Comparison of ENCODE assay signal across 1 cellular context in the genomic region with DNA sequence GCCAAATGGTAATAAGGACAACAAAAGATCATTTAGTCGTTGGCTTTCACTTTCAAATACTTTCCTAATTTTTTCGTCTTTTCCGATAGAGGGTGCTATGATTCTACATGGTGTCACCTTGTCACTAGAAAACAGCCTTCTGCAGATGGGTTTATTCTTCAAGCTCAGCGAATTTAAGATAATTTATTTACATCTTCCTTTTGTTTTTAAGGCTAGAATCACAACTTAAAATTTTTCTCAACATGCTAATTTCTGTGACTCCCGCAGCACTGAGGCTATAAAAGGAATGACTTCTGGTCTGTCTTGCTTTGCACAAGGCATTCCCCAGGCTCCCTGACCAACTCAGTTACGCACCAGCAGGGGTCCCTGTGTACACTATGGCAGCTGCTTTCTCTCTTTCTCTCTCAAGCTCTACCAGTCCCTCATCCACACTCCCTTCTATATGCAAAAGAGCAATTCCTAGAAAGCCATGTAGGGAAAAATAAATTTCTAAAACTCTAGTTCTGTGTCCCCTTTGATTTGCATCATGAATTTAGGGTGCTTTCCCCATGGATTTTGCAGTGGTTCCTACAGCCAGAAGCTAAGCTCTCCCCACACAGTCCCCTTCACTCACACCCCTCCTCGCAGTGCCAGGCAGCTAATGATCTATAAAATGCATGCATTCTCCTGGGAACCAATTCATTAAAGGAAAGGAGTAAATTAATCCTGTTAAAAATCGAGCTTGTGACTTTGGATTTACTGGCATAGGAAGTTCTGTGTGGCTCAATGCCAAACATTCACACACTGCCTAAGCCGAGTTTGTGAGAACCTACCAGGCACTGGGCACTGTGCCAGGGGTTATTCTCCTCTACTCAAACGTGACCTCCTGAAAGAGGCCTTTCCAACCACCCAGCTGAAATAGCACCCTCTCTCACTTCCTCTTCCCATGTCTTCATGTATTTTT.
A peak's percentile ranks its signal among the peaks of the same experiment; 100 is the strongest.
TF ChIP-seq lines count a peak whose summit lies in the region.

No MANE protein-coding gene starts in this region.

TF ChIP-seq in HepG2, 621 proteins besides CTCF, POLR2A, EP300 and RAD21 (continued from another document and continues in another):
- TF ChIP-seq, protein P1, sequence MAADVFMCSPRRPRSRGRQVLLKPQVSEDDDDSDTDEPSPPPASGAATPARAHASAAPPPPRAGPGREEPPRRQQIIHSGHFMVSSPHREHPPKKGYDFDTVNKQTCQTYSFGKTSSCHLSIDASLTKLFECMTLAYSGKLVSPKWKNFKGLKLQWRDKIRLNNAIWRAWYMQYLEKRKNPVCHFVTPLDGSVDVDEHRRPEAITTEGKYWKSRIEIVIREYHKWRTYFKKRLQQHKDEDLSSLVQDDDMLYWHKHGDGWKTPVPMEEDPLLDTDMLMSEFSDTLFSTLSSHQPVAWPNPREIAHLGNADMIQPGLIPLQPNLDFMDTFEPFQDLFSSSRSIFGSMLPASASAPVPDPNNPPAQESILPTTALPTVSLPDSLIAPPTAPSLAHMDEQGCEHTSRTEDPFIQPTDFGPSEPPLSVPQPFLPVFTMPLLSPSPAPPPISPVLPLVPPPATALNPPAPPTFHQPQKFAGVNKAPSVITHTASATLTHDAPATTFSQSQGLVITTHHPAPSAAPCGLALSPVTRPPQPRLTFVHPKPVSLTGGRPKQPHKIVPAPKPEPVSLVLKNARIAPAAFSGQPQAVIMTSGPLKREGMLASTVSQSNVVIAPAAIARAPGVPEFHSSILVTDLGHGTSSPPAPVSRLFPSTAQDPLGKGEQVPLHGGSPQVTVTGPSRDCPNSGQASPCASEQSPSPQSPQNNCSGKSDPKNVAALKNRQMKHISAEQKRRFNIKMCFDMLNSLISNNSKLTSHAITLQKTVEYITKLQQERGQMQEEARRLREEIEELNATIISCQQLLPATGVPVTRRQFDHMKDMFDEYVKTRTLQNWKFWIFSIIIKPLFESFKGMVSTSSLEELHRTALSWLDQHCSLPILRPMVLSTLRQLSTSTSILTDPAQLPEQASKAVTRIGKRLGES (CRISPR knock-in tag; IDR thresholded peaks at IDR 0.05; ENCODE audit: borderline replicate concordance): no peak
- TF ChIP-seq BHLHE40 (IDR thresholded peaks at IDR 0.05; ENCODE audit: low read length): peak; percentile 73
- no peak for TF ChIP-seq STAT5B (CRISPR knock-in tag; IDR thresholded peaks at IDR 0.05)
- TF ChIP-seq NBN (conservative IDR thresholded peaks at IDR 0.05): no peak
- TF ChIP-seq, protein P2, sequence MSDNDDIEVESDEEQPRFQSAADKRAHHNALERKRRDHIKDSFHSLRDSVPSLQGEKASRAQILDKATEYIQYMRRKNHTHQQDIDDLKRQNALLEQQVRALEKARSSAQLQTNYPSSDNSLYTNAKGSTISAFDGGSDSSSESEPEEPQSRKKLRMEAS (IDR thresholded peaks at IDR 0.05): no peak
- peak; percentile 55; the same call in 1 of the 2 replicates for TF ChIP-seq ZNF614 (CRISPR knock-in tag; IDR thresholded peaks at IDR 0.05; ENCODE audit: borderline replicate concordance)
- TF ChIP-seq ZFP82 (CRISPR knock-in tag; IDR thresholded peaks at IDR 0.05; ENCODE audit: borderline replicate concordance): no peak
- TF ChIP-seq, protein P3, sequence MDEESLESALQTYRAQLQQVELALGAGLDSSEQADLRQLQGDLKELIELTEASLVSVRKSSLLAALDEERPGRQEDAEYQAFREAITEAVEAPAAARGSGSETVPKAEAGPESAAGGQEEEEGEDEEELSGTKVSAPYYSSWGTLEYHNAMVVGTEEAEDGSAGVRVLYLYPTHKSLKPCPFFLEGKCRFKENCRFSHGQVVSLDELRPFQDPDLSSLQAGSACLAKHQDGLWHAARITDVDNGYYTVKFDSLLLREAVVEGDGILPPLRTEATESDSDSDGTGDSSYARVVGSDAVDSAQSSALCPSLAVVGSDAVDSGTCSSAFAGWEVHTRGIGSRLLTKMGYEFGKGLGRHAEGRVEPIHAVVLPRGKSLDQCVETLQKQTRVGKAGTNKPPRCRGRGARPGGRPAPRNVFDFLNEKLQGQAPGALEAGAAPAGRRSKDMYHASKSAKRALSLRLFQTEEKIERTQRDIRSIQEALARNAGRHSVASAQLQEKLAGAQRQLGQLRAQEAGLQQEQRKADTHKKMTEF (CRISPR knock-in tag; IDR thresholded peaks at IDR 0.05): peak; percentile 77
- TF ChIP-seq ZFP1 (CRISPR knock-in tag; IDR thresholded peaks at IDR 0.05): peak; percentile 99
- TF ChIP-seq ZFY (CRISPR knock-in tag; IDR thresholded peaks at IDR 0.05): no peak
- no peak for TF ChIP-seq MLLT10 (CRISPR knock-in tag; IDR thresholded peaks at IDR 0.05)
- TF ChIP-seq NFIB (CRISPR knock-in tag; IDR thresholded peaks at IDR 0.05; ENCODE audit: borderline replicate concordance): no peak
- no peak for TF ChIP-seq CENPT (CRISPR knock-in tag; IDR thresholded peaks at IDR 0.05; ENCODE audit: low read depth)
- TF ChIP-seq RFXANK (CRISPR knock-in tag; IDR thresholded peaks at IDR 0.05): no peak
- TF ChIP-seq, protein P4, sequence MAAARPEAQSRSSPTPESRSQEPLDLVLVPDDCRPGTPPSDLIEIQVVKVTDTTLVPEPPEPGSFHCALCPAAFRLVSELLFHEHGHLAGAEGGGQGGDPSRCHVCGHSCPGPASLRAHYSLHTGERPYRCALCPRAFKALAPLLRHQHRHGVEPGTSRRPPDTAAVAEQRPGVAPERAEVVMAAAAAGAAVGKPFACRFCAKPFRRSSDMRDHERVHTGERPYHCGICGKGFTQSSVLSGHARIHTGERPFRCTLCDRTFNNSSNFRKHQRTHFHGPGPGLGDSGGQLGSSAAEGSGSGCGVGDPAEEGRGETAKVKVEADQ (CRISPR knock-in tag; IDR thresholded peaks at IDR 0.05; ENCODE audit: borderline replicate concordance): peak; percentile 37; the same call in 1 of the 2 replicates
- TF ChIP-seq, protein P5, sequence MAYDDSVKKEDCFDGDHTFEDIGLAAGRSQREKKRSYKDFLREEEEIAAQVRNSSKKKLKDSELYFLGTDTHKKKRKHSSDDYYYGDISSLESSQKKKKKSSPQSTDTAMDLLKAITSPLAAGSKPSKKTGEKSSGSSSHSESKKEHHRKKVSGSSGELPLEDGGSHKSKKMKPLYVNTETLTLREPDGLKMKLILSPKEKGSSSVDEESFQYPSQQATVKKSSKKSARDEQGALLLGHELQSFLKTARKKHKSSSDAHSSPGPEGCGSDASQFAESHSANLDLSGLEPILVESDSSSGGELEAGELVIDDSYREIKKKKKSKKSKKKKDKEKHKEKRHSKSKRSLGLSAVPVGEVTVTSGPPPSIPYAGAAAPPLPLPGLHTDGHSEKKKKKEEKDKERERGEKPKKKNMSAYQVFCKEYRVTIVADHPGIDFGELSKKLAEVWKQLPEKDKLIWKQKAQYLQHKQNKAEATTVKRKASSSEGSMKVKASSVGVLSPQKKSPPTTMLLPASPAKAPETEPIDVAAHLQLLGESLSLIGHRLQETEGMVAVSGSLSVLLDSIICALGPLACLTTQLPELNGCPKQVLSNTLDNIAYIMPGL (CRISPR knock-in tag; IDR thresholded peaks at IDR 0.05; ENCODE audit: borderline replicate concordance in 1 of 2, low read depth in 1 of 2): peak; percentile 87 to 94
- TF ChIP-seq RFX3 (CRISPR knock-in tag; IDR thresholded peaks at IDR 0.05): no peak
- TF ChIP-seq, protein P6, sequence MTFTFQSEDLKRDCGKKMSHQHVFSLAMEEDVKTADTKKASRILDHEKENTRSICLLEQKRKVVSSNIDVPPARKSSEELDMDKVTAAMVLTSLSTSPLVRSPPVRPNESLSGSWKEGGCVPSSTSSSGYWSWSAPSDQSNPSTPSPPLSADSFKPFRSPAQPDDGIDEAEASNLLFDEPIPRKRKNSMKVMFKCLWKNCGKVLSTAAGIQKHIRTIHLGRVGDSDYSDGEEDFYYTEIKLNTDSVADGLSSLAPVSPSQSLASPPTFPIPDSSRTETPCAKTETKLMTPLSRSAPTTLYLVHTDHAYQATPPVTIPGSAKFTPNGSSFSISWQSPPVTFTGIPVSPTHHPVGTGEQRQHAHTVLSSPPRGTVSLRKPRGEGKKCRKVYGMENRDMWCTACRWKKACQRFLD (CRISPR knock-in tag; IDR thresholded peaks at IDR 0.05; ENCODE audit: borderline replicate concordance): no peak; the same call in 1 of the 2 replicates
- peak; percentile 70 for TF ChIP-seq ZMAT3 (CRISPR knock-in tag; conservative IDR thresholded peaks at IDR 0.05)
- no peak for TF ChIP-seq TAF15 (IDR thresholded peaks at IDR 0.05; ENCODE audit: low read depth, low read length, poor library complexity, severe bottlenecking)
- TF ChIP-seq, protein P7, sequence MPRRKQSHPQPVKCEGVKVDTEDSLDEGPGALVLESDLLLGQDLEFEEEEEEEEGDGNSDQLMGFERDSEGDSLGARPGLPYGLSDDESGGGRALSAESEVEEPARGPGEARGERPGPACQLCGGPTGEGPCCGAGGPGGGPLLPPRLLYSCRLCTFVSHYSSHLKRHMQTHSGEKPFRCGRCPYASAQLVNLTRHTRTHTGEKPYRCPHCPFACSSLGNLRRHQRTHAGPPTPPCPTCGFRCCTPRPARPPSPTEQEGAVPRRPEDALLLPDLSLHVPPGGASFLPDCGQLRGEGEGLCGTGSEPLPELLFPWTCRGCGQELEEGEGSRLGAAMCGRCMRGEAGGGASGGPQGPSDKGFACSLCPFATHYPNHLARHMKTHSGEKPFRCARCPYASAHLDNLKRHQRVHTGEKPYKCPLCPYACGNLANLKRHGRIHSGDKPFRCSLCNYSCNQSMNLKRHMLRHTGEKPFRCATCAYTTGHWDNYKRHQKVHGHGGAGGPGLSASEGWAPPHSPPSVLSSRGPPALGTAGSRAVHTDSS (CRISPR knock-in tag; conservative IDR thresholded peaks at IDR 0.05): no peak
- TF ChIP-seq PRPF4 (IDR thresholded peaks at IDR 0.05; ENCODE audit: low read depth, low read length, poor library complexity, severe bottlenecking): no peak
- TF ChIP-seq, protein P8, sequence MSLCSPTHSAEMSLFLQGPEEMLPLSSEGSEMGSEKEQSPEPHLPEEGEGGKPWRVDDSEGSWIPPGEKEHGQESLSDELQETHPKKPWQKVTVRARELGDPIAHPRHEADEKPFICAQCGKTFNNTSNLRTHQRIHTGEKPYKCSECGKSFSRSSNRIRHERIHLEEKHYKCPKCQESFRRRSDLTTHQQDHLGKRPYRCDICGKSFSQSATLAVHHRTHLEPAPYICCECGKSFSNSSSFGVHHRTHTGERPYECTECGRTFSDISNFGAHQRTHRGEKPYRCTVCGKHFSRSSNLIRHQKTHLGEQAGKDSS (CRISPR knock-in tag; IDR thresholded peaks at IDR 0.05; ENCODE audit: borderline replicate concordance, low read depth): peak; percentile 43; the same call in 1 of the 2 replicates
- TF ChIP-seq GATAD2A (CRISPR knock-in tag; IDR thresholded peaks at IDR 0.05): peak; percentile 48
- no peak for TF ChIP-seq HMG20B (CRISPR knock-in tag; conservative IDR thresholded peaks at IDR 0.05)
- TF ChIP-seq, protein P9, sequence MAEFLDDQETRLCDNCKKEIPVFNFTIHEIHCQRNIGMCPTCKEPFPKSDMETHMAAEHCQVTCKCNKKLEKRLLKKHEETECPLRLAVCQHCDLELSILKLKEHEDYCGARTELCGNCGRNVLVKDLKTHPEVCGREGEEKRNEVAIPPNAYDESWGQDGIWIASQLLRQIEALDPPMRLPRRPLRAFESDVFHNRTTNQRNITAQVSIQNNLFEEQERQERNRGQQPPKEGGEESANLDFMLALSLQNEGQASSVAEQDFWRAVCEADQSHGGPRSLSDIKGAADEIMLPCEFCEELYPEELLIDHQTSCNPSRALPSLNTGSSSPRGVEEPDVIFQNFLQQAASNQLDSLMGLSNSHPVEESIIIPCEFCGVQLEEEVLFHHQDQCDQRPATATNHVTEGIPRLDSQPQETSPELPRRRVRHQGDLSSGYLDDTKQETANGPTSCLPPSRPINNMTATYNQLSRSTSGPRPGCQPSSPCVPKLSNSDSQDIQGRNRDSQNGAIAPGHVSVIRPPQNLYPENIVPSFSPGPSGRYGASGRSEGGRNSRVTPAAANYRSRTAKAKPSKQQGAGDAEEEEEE (CRISPR knock-in tag; IDR thresholded peaks at IDR 0.05; ENCODE audit: borderline replicate concordance): no peak
- TF ChIP-seq, protein P10, sequence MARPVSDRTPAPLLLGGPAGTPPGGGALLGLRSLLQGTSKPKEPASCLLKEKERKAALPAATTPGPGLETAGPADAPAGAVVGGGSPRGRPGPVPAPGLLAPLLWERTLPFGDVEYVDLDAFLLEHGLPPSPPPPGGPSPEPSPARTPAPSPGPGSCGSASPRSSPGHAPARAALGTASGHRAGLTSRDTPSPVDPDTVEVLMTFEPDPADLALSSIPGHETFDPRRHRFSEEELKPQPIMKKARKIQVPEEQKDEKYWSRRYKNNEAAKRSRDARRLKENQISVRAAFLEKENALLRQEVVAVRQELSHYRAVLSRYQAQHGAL (CRISPR knock-in tag; IDR thresholded peaks at IDR 0.05; ENCODE audit: not compliant biosample characterization): no peak
- TF ChIP-seq TOE1 (CRISPR knock-in tag; IDR thresholded peaks at IDR 0.05): 0 out of 2 replicates have a peak, but pooled peaks have one; percentile 37
- 0 out of 2 replicates have a peak, but pooled peaks have one; percentile 51 for TF ChIP-seq ZNF430 (CRISPR knock-in tag; IDR thresholded peaks at IDR 0.05)
- no peak for TF ChIP-seq DNMT1 (CRISPR knock-in tag; IDR thresholded peaks at IDR 0.05)
- no peak for TF ChIP-seq ZNF235 (CRISPR knock-in tag; IDR thresholded peaks at IDR 0.05; ENCODE audit: borderline replicate concordance)
- no peak for TF ChIP-seq HNRNPH1 (optimal IDR thresholded peaks at IDR 0.05; ENCODE audit: low read depth, low read length)
- TF ChIP-seq, protein P11, sequence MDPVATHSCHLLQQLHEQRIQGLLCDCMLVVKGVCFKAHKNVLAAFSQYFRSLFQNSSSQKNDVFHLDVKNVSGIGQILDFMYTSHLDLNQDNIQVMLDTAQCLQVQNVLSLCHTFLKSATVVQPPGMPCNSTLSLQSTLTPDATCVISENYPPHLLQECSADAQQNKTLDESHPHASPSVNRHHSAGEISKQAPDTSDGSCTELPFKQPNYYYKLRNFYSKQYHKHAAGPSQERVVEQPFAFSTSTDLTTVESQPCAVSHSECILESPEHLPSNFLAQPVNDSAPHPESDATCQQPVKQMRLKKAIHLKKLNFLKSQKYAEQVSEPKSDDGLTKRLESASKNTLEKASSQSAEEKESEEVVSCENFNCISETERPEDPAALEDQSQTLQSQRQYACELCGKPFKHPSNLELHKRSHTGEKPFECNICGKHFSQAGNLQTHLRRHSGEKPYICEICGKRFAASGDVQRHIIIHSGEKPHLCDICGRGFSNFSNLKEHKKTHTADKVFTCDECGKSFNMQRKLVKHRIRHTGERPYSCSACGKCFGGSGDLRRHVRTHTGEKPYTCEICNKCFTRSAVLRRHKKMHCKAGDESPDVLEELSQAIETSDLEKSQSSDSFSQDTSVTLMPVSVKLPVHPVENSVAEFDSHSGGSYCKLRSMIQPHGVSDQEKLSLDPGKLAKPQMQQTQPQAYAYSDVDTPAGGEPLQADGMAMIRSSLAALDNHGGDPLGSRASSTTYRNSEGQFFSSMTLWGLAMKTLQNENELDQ (CRISPR knock-in tag; IDR thresholded peaks at IDR 0.05; ENCODE audit: borderline replicate concordance): no peak
- no peak for TF ChIP-seq ZNF30 (CRISPR knock-in tag; IDR thresholded peaks at IDR 0.05)
- TF ChIP-seq ESRRA (CRISPR knock-in tag; IDR thresholded peaks at IDR 0.05; ENCODE audit: low read depth): 0 out of 2 replicates have a peak, but pooled peaks have one; percentile 24
- TF ChIP-seq, protein P12, sequence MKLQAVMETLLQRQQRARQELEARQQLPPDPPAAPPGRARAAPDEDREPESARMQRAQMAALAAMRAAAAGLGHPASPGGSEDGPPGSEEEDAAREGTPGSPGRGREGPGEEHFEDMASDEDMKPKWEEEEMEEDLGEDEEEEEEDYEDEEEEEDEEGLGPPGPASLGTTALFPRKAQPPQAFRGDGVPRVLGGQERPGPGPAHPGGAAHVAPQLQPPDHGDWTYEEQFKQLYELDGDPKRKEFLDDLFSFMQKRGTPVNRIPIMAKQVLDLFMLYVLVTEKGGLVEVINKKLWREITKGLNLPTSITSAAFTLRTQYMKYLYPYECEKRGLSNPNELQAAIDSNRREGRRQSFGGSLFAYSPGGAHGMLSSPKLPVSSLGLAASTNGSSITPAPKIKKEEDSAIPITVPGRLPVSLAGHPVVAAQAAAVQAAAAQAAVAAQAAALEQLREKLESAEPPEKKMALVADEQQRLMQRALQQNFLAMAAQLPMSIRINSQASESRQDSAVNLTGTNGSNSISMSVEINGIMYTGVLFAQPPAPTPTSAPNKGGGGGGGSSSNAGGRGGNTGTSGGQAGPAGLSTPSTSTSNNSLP (IDR thresholded peaks at IDR 0.05; ENCODE audit: low read depth, low read length): peak; percentile 23; the same call in 1 of the 2 replicates
